Comparison of ENCODE assay signal across 12 cellular contexts in the genomic region with DNA sequence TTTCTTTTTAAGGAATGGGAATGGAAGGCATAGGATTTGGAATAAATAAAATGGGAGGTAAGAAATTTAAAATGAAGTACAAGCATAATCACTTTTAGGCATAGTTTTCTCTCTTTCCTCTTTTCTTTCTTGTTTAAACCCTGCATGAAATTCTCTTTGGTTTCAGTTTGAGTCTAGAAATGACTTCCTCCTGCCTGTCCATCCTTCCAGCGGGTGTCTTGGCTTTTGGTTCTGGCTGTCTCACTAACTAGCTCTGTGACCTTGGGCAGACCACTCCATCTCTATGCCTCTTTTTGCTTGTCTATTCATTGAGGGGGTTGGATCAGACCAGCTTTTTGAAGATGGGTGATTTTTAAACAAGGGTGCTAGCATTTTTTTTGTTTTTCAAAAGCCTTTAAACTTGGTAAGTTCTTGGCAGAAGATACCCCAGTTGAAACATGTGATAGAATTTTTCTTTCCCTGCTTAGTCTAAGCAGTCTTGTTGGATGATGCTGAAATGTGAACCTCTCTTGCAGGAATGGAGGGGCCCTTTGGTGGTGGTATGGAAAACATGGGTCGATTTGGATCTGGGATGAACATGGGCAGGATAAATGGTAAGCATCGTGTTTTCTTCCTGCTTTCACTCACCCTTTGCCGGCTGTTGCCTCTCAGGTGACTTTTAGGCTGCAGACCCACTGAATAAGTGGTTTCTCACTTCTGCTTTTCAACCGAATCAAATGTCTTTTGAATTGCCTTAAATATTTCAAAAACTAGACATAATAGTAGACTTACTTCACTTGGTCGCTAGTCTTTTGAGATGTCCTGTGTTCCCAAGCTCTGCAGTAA. TPM values are rescaled to one million over a fixed set of nuclear protein-coding genes. Genes with fewer than 3 reads are reported as not detected.
DNase-seq lines count a peak whose midpoint lies in the region; ATAC-seq lines count a peak whose summit lies in the region.
"Had no signal": no experiment of that assay in that cellular context is flagged by ENCODE, and none has a peak within 500 bp of the region (broad histone marks: within the 10 kb centered on the region; RNA-seq: fewer than 3 reads in every experiment).

No MANE protein-coding gene starts in this region.

- H3K9me3 ChIP-seq in SK-N-MC (ENCODE audit: low read depth, low read length) = no peaks in the 10 kb centered on the region
- H3K9me3 ChIP-seq: A549, tibial artery had no signal

- peaks cover 98% of the 10 kb centered on the region for H3K36me3 ChIP-seq in SK-N-MC (ENCODE audit: insufficient read depth, low read length)

- H3K36me3 Mint-ChIP-seq in activated CD4-positive, alpha-beta T cell treated with anti-CD3 and anti-CD28 coated beads, Interleukin-2, amount 10 ng/mL, durations not matched to agents 24 days and 14 days (ENCODE audit: low read depth) = peaks cover 76% of the 10 kb centered on the region

- no peaks in the 10 kb centered on the region for H3K9me3 Mint-ChIP-seq in activated CD4-positive, alpha-beta T cell treated with anti-CD3 and anti-CD28 coated beads, Interleukin-2, amount 10 ng/mL, durations not matched to agents 24 days and 14 days

- peak; percentile 61 for ATAC-seq in HG02610 (IDR thresholded peaks at IDR 0.05; ENCODE audit: unreplicated experiment)
- no peak for ATAC-seq in HG03039 (IDR thresholded peaks at IDR 0.05; ENCODE audit: unreplicated experiment)
- ATAC-seq in HG02852 (IDR thresholded peaks at IDR 0.05; ENCODE audit: unreplicated experiment) = no peak
- ATAC-seq: A549 had no signal

- H3K27ac Mint-ChIP-seq in activated CD4-positive, alpha-beta T cell treated with anti-CD3 and anti-CD28 coated beads, Interleukin-2, amount 10 ng/mL, durations not matched to agents 24 days and 14 days = peak overlapping the region; percentile 83

- no peaks in the 10 kb centered on the region for H3K27me3 Mint-ChIP-seq in activated CD4-positive, alpha-beta T cell treated with anti-CD3 and anti-CD28 coated beads, Interleukin-2, amount 10 ng/mL, durations not matched to agents 24 days and 14 days

- H3K9ac ChIP-seq in SK-N-MC (ENCODE audit: insufficient read length) = no peak overlapping the region

- peaks cover 37% of the 10 kb centered on the region for H3K4me1 Mint-ChIP-seq in activated CD4-positive, alpha-beta T cell treated with anti-CD3 and anti-CD28 coated beads, Interleukin-2, amount 10 ng/mL, durations not matched to agents 24 days and 14 days

- no peak for DNase-seq in activated CD4-positive, alpha-beta T cell treated with anti-CD3 and anti-CD28 coated beads, Interleukin-2, amount 10 ng/mL, durations not matched to agents 24 days and 14 days
- DNase-seq in activated CD4-positive, alpha-beta T cell treated with anti-CD3 and anti-CD28 coated beads for 1 hour = no peak
- no peak for DNase-seq in SK-N-MC (ENCODE audit: low read depth, low spot score)
- peak; percentile 78 for DNase-seq in pons (ENCODE audit: low spot score)
- no peak for DNase-seq in hepatic stellate cell (ENCODE audit: low spot score)
- DNase-seq: HCEC 1CT had no signal

- no peak overlapping the region for H3K4me3 ChIP-seq in SK-N-MC
- H3K4me3 ChIP-seq: A549, tibial artery had no signal

- intact Hi-C loops in activated CD4-positive, alpha-beta T cell treated with anti-CD3 and anti-CD28 coated beads, Interleukin-2, amount 10 ng/mL, durations not matched to agents 24 days and 14 days (cut with micrococcal nuclease) = no loop called here

- no peak overlapping the region for H3K4me3 Mint-ChIP-seq in activated CD4-positive, alpha-beta T cell treated with anti-CD3 and anti-CD28 coated beads, Interleukin-2, amount 10 ng/mL, durations not matched to agents 24 days and 14 days

- peak overlapping the region; percentile 60; the same call in 1 of the 2 replicates for H3K27ac ChIP-seq in SK-N-MC
- H3K27ac ChIP-seq: A549, tibial artery had no signal

RNA-seq across cellular contexts. Expression of a gene that starts 28.6 kb away (rescaled TPM):
- 0.33 and 0.38 TPM in 2 replicates for total RNA-seq in activated CD4-positive, alpha-beta T cell treated with anti-CD3 and anti-CD28 coated beads, Interleukin-2, amount 10 ng/mL, durations not matched to agents 24 days and 14 days
- total RNA-seq: myocyte had no signal

RNA-seq across cellular contexts. Expression of a gene that starts 29.1 kb away (rescaled TPM):
- total RNA-seq in activated CD4-positive, alpha-beta T cell treated with anti-CD3 and anti-CD28 coated beads, Interleukin-2, amount 10 ng/mL, durations not matched to agents 24 days and 14 days = 349 and 352 TPM in 2 replicates

RNA-seq across cellular contexts. Expression of a gene that starts 40.1 kb away (rescaled TPM):
- total RNA-seq in activated CD4-positive, alpha-beta T cell treated with anti-CD3 and anti-CD28 coated beads, Interleukin-2, amount 10 ng/mL, durations not matched to agents 24 days and 14 days = 18.1 and 25.6 TPM in 2 replicates
